Comparison of ENCODE assay signal across 8 cellular contexts in genomic region chr17:78351449-78352006, GRCh38. TPM values are rescaled to one million over a fixed set of nuclear protein-coding genes. Genes with fewer than 3 reads are reported as not detected.
DNase-seq lines count a peak whose midpoint lies in the region; ATAC-seq and FAIRE-seq lines count a peak whose summit lies in the region.

No MANE protein-coding gene starts in this region.

- H3K27ac ChIP-seq in GM23248: peak overlapping the region; percentile 90

- 4% methylated on average over 12 to 16 of the region's 16 CpGs for WGBS in GM23248 (ENCODE audit: low coverage in 1 of 2, low lambda C conversion rate in 2 of 2, missing lambda C conversion rate in 2 of 2), 2 experiments

- peaks cover 32% of the 10 kb centered on the region for H3K4me1 ChIP-seq in GM23248 (ENCODE audit: insufficient read depth)

- peaks cover 10% of the 10 kb centered on the region for H3K79me2 ChIP-seq in GM23248 (ENCODE audit: insufficient read depth)

- no peak overlapping the region for H2AFZ ChIP-seq in GM23248

- peak; percentile 75 for FAIRE-seq in TTC549 (lab: Jason Lieb, UNC)

- in situ Hi-C loops in GM23248 (cut with MboI): no loop called here

- H3K9me2 ChIP-seq in GM23248 (ENCODE audit: insufficient read depth): no peaks in the 10 kb centered on the region

- no peaks in the 10 kb centered on the region for H4K20me1 ChIP-seq in GM23248 (ENCODE audit: insufficient read depth)

- peak; percentile 95 for DNase-seq in GM23248
- peak; percentile 71 for DNase-seq in glomerular visceral epithelial cell (ENCODE audit: extremely low spot score)
- DNase-seq in non-pigmented ciliary epithelial cell (ENCODE audit: low read depth): peak; percentile 65
- no peak for DNase-seq in NCI-H446 (lab: John Stamatoyannopoulos, UW)
- DNase-seq in RPMI8226: no peak
- no peak for DNase-seq in stimulated activated CD4-positive, alpha-beta T cell treated with anti-CD3 and anti-CD28 coated beads, Interleukin-2, amount 100 ng/mL, for 48 hours

- peak overlapping the region; percentile 74 for H3K4me2 ChIP-seq in GM23248 (ENCODE audit: unreplicated experiment)

- no peak for ATAC-seq in GM18873 (IDR thresholded peaks at IDR 0.05; ENCODE audit: low FRiP score, unreplicated experiment)

- no peaks in the 10 kb centered on the region for H3K27me3 ChIP-seq in GM23248 (replicated peaks; ENCODE audit: insufficient read depth)

- H3K9ac ChIP-seq in GM23248: peak overlapping the region; percentile 78

- H3K9me3 ChIP-seq in GM23248 (ENCODE audit: low read depth): no peaks in the 10 kb centered on the region

- no peaks in the 10 kb centered on the region for H3K36me3 ChIP-seq in GM23248 (ENCODE audit: low read depth)

- peaks cover 50% of the 10 kb centered on the region for H3F3A ChIP-seq in GM23248 (ENCODE audit: insufficient read depth)

- H3K4me3 ChIP-seq in GM23248: peak overlapping the region; percentile 56

RNA-seq across cellular contexts. Expression of gene SOCS3, which starts 8.3 kb away (rescaled TPM):
- total RNA-seq in GM23248 (2014; rRNA removed; shearing (Covaris generic)): 47.8 and 50.6 TPM in 2 replicates
- 31.2 and 31.5 TPM in 2 replicates for polyA plus RNA-seq in GM23248 (2016; fragmentation: Nextera tagmentation; extraction: Ambion mirVana)

RNA-seq across cellular contexts. Expression of gene PGS1, which starts 26.9 kb away (rescaled TPM):
- total RNA-seq in GM23248 (2014; rRNA removed; shearing (Covaris generic)): 31.4 and 32.5 TPM in 2 replicates
- 28.6 and 30.2 TPM in 2 replicates for polyA plus RNA-seq in GM23248 (2016; fragmentation: Nextera tagmentation; extraction: Ambion mirVana)

Comparison
In these comparisons a context has a peak if more than half of its experiments do, and no peak if none do; other contexts are left out.
1. DNase-seq: peak in GM23248 (single experiment), glomerular visceral epithelial cell (single experiment) and non-pigmented ciliary epithelial cell (single experiment); none in NCI-H446 (0 of 2), RPMI8226 (single experiment) and stimulated activated CD4-positive, alpha-beta T cell treated with anti-CD3 and anti-CD28 coated beads, Interleukin-2, amount 100 ng/mL, for 48 hours (0 of 2).